8 cellular contexts compared by ENCODE assay signal in the genomic region with DNA sequence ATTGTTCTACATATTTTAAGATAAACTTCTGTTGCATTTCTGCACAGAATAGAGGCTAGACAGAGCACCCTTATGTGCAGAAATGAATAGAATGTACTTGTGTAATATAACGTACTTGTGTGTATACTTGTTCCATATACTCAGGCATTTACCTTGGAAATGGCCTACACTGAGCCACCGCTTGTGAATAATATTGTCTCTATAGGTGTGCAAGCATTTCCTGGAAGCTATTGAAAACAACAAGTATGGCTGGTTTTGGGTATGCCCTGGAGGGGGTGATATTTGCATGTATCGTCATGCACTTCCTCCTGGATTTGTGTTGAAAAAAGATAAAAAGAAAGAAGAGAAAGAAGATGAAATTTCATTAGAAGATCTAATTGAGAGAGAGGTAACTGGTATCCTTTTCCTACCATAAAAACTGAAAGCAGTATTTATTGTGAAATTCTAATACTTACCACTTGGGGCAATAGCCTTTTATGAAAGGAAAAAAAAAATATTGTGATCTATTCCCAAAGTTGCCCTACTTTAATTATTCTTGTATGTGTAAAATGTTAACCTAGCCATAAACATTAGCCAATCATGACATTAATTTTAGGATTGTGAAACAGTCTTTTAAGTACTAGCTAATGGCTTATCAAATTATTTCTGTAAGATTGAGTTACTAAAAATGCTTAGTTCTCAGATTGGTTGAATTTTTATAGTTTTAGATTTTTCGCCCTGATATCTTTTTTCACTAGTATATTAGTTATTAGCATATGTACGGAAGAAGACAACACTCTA.
DNase-seq lines count a peak whose midpoint lies in the region; ATAC-seq, FAIRE-seq and TF ChIP-seq lines count a peak whose summit lies in the region.

No MANE protein-coding gene starts in this region.

- no peak for FAIRE-seq in urothelium cell line (lab: Jason Lieb, UNC)

- no peak overlapping the region for H3K27ac ChIP-seq in VCaP

- peak; percentile 58 for ATAC-seq in GM21367 (IDR thresholded peaks at IDR 0.05; ENCODE audit: unreplicated experiment)

- peak; percentile 36 for DNase-seq in EL
- DNase-seq in MV-4-11 (lab: John Stamatoyannopoulos, UW), result peak; percentile 11
- DNase-seq in iPS-NIHi7 (ENCODE audit: extremely low spot score), result peak; percentile 12
- DNase-seq in urothelium cell line (ENCODE audit: low spot score), result peak; percentile 11
- no peak for DNase-seq in DMS114 treated with DMSO at 0.1 percent for 48 hours (lab: John Stamatoyannopoulos, UW; ENCODE audit: unreplicated experiment)
- no peak for DNase-seq in NCI-H1436 treated with DMSO at 0.1 percent for 48 hours (lab: John Stamatoyannopoulos, UW)

- TF ChIP-seq CTCF in VCaP (conservative IDR thresholded peaks at IDR 0.05), result peak; percentile 75

Comparison
In these comparisons a context has a peak if more than half of its experiments do, and no peak if none do; other contexts are left out.
1. DNase-seq: peak in EL (single experiment), MV-4-11 (single experiment), iPS-NIHi7 (single experiment) and urothelium cell line (single experiment); none in DMS114 treated with DMSO at 0.1 percent for 48 hours (single experiment) and NCI-H1436 treated with DMSO at 0.1 percent for 48 hours (single experiment).